11 cellular contexts compared by ENCODE assay signal in genomic region chr16:56481468-56482112, GRCh38. TPM values are rescaled to one million over a fixed set of nuclear protein-coding genes. Genes with fewer than 3 reads are reported as not detected.
A peak's percentile ranks its signal among the peaks of the same experiment; 100 is the strongest.
DNase-seq lines count a peak whose midpoint lies in the region; ATAC-seq and TF ChIP-seq lines count a peak whose summit lies in the region.
"Had no signal": no experiment of that assay in that cellular context is flagged by ENCODE, and none has a peak within 500 bp of the region (broad histone marks: within the 10 kb centered on the region; RNA-seq: fewer than 3 reads in every experiment).

No MANE protein-coding gene starts in this region.

- DNase-seq in ELR (ENCODE audit: low read depth) (peak; percentile 14), RWPE2 (ENCODE audit: low spot score) (no peak), kidney tubule cell (ENCODE audit: low spot score) (peak; percentile 12), NCI-H1436 treated with DMSO at 0.1 percent for 48 hours (lab: John Stamatoyannopoulos, UW) (no peak), posterior vena cava (ENCODE audit: low spot score) (no peak)
- DNase-seq: CD4-positive, alpha-beta memory T cell; NCI-H187 treated with DMSO at 0.1 percent for 48 hours; thyroid gland had no signal

- no peak overlapping the region for H3K4me3 ChIP-seq in RWPE2 (ENCODE audit: severe bottlenecking)
- H3K4me3 ChIP-seq: GM23338, thyroid gland had no signal

- no peaks in the 10 kb centered on the region for H3K27me3 ChIP-seq in RWPE2 (ENCODE audit: insufficient read depth, poor library complexity, severe bottlenecking)
- H3K27me3 ChIP-seq: thyroid gland had no signal

- TF ChIP-seq CTCF in RWPE2 (IDR thresholded peaks at IDR 0.05; ENCODE audit: poor library complexity, severe bottlenecking), result no peak

- intact Hi-C loops in posterior vena cava (cut with DNase I), result no loop called here

- peaks cover 88% of the 10 kb centered on the region for H3K36me3 ChIP-seq in RWPE2 (ENCODE audit: low read depth)

- peaks cover 16% of the 10 kb centered on the region for H3K4me1 ChIP-seq in RWPE2 (ENCODE audit: insufficient read depth, poor library complexity, severe bottlenecking)
- H3K4me1 ChIP-seq: thyroid gland had no signal

- ATAC-seq in RWPE2 (ENCODE audit: low read depth), result peak; percentile 31; the same call in 1 of the 3 replicates
- ATAC-seq in HG02973 (IDR thresholded peaks at IDR 0.05; ENCODE audit: unreplicated experiment), result no peak
- ATAC-seq: GM23338, left lobe of liver had no signal

- no peaks in the 10 kb centered on the region for H3K9me3 ChIP-seq in RWPE2 (ENCODE audit: severe bottlenecking)
- H3K9me3 ChIP-seq: thyroid gland had no signal

- no peak overlapping the region for H3K27ac ChIP-seq in RWPE2 (ENCODE audit: poor library complexity, severe bottlenecking)
- H3K27ac ChIP-seq: thyroid gland had no signal

RNA-seq across cellular contexts. Expression of gene OGFOD1, which starts 30.2 kb away (rescaled TPM):
- total RNA-seq in posterior vena cava, result 10 to 100 TPM; 33.8 to 35.2 TPM

RNA-seq across cellular contexts. Expression of gene NUDT21, which starts 30.5 kb away (rescaled TPM):
- total RNA-seq in posterior vena cava, result 10 to 100 TPM; 75.5 to 76.3 TPM

RNA-seq across cellular contexts. Expression of gene BBS2, which starts 38.2 kb away (rescaled TPM):
- total RNA-seq in posterior vena cava, result 10 to 100 TPM; 30.5 to 36.5 TPM

RNA-seq across cellular contexts. Expression of gene AMFR, which starts 56.2 kb away (rescaled TPM):
- total RNA-seq in posterior vena cava, result 100 to 1,000 TPM; 102 to 116 TPM

Comparison
In these comparisons a context has a peak if more than half of its experiments do, and no peak if none do; other contexts are left out.
1. DNase-seq: peak in ELR (single experiment) and kidney tubule cell (single experiment); none in RWPE2 (single experiment), NCI-H1436 treated with DMSO at 0.1 percent for 48 hours (single experiment) and posterior vena cava (single experiment).